Comparison of ENCODE assay signal across 8 cellular contexts in the genomic region with DNA sequence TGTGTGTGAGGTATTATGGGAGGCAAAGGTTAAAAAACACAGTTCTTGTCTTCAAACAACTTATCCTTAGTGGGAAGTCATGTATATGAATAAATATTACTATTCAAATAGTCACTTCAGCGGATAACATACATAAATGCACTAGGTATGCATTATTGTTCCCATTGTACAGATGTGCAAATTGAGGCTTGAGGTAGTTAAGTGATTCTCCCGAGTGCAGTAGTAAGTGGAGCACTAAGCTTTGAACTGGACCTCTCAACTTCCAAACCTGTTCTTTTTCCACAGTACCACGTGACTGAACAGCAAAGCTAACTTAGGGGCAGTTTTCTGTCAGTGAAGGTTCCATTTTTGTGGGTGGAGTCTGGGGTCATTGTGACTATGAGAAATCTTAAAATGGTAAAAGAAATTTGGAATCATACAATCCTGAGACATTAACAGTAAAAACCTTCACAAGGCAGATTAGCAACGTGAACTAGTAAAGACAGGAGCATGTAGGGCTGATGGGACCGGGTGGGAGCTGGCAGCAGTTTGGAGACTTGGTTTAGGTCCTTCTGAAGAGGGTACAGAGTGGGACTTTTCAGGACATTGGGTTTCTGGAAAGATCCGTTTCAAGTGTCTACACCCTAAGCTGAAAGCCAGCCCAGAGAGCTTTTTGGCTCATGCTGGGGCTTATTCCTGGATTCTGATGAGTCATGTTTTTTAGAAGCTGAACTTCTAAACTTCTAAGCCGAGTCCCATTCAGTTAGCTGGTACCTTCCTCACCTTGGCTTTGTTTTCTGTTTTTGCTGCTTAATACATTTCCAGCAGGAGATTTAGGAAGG.
A peak's percentile ranks its signal among the peaks of the same experiment; 100 is the strongest.
DNase-seq lines count a peak whose midpoint lies in the region; ATAC-seq and TF ChIP-seq lines count a peak whose summit lies in the region.

No MANE protein-coding gene starts in this region.

- peak overlapping the region; percentile 82 for H3K27ac Mint-ChIP-seq in activated naive CD4-positive, alpha-beta T cell treated with anti-CD3 and anti-CD28 coated beads for 36 hours
- peak overlapping the region; percentile 85 for H3K27ac Mint-ChIP-seq in activated T-helper 2 cell treated with anti-CD3 and anti-CD28 coated beads, Interferon-gamma antibody, Interleukin-2, Interleukin-4, amounts not matched to agents 10 μg/mL and 5 μg/mL and 100 μg/mL, durations not matched to agents 14 hours and 24 hours and 36 hours
- peak overlapping the region; percentile 33 for H3K27ac Mint-ChIP-seq in type B pancreatic cell

- H3K27me3 ChIP-seq in right cardiac atrium (ENCODE audit: control insufficient read depth, insufficient read depth): no peaks in the 10 kb centered on the region
- H3K27me3 ChIP-seq in Peyer's patch: no peaks in the 10 kb centered on the region

- CTCF ChIA-PET in activated naive CD4-positive, alpha-beta T cell treated with anti-CD3 and anti-CD28 coated beads for 36 hours (lab: Charles Lee): no interaction called here

- H3K4me1 Mint-ChIP-seq in activated naive CD4-positive, alpha-beta T cell treated with anti-CD3 and anti-CD28 coated beads for 36 hours (ENCODE audit: low read depth): peaks cover 73% of the 10 kb centered on the region
- H3K4me1 Mint-ChIP-seq in activated T-helper 2 cell treated with anti-CD3 and anti-CD28 coated beads, Interferon-gamma antibody, Interleukin-2, Interleukin-4, amounts not matched to agents 10 μg/mL and 5 μg/mL and 100 μg/mL, durations not matched to agents 14 hours and 24 hours and 36 hours (ENCODE audit: low read depth): peaks cover 60% of the 10 kb centered on the region
- peaks cover 13% of the 10 kb centered on the region for H3K4me1 Mint-ChIP-seq in type B pancreatic cell (ENCODE audit: unreplicated experiment)

- TF ChIP-seq CTCF in type B pancreatic cell (conservative IDR thresholded peaks at IDR 0.05) (no peak), Peyer's patch (IDR thresholded peaks at IDR 0.05) (no peak)

- H3K36me3 Mint-ChIP-seq in activated naive CD4-positive, alpha-beta T cell treated with anti-CD3 and anti-CD28 coated beads for 36 hours (ENCODE audit: low read depth): peaks cover 5% of the 10 kb centered on the region
- peaks cover 43% of the 10 kb centered on the region for H3K36me3 Mint-ChIP-seq in activated T-helper 2 cell treated with anti-CD3 and anti-CD28 coated beads, Interferon-gamma antibody, Interleukin-2, Interleukin-4, amounts not matched to agents 10 μg/mL and 5 μg/mL and 100 μg/mL, durations not matched to agents 14 hours and 24 hours and 36 hours (ENCODE audit: low read depth)
- no peaks in the 10 kb centered on the region for H3K36me3 Mint-ChIP-seq in type B pancreatic cell

- intact Hi-C loops in activated naive CD4-positive, alpha-beta T cell treated with anti-CD3 and anti-CD28 coated beads for 36 hours (cut with micrococcal nuclease): no loop called here
- intact Hi-C loops in activated T-helper 2 cell treated with anti-CD3 and anti-CD28 coated beads, Interferon-gamma antibody, Interleukin-2, Interleukin-4, amounts not matched to agents 10 μg/mL and 5 μg/mL and 100 μg/mL, durations not matched to agents 14 hours and 24 hours and 36 hours (cut with micrococcal nuclease): no loop called here
- intact Hi-C loops in right cardiac atrium (cut with DNase I): no loop called here

- no peaks in the 10 kb centered on the region for H3K9me3 Mint-ChIP-seq in activated naive CD4-positive, alpha-beta T cell treated with anti-CD3 and anti-CD28 coated beads for 36 hours
- no peaks in the 10 kb centered on the region for H3K9me3 Mint-ChIP-seq in activated T-helper 2 cell treated with anti-CD3 and anti-CD28 coated beads, Interferon-gamma antibody, Interleukin-2, Interleukin-4, amounts not matched to agents 10 μg/mL and 5 μg/mL and 100 μg/mL, durations not matched to agents 14 hours and 24 hours and 36 hours
- no peaks in the 10 kb centered on the region for H3K9me3 Mint-ChIP-seq in type B pancreatic cell

- peak; percentile 74 for ATAC-seq in right cardiac atrium
- ATAC-seq in HG02588 (IDR thresholded peaks at IDR 0.05; ENCODE audit: unreplicated experiment): no peak

- no peak overlapping the region for H3K4me3 Mint-ChIP-seq in activated naive CD4-positive, alpha-beta T cell treated with anti-CD3 and anti-CD28 coated beads for 36 hours
- no peak overlapping the region for H3K4me3 Mint-ChIP-seq in activated T-helper 2 cell treated with anti-CD3 and anti-CD28 coated beads, Interferon-gamma antibody, Interleukin-2, Interleukin-4, amounts not matched to agents 10 μg/mL and 5 μg/mL and 100 μg/mL, durations not matched to agents 14 hours and 24 hours and 36 hours (ENCODE audit: low read depth)
- no peak overlapping the region for H3K4me3 Mint-ChIP-seq in type B pancreatic cell

- H3K9me3 ChIP-seq in right cardiac atrium (ENCODE audit: control insufficient read depth, low read length) (no peaks in the 10 kb centered on the region), Peyer's patch (no peaks in the 10 kb centered on the region)

- TF ChIP-seq POLR2A in Peyer's patch (IDR thresholded peaks at IDR 0.05): no peak

- H3K4me1 ChIP-seq in right cardiac atrium (ENCODE audit: control insufficient read depth, insufficient read depth, low read length) (peaks cover 5% of the 10 kb centered on the region), Peyer's patch (peaks cover 0 to 22% (median 2%) of the 10 kb centered on the region in 4 donors)

- H3K27ac ChIP-seq in right cardiac atrium (ENCODE audit: low read length): no peak overlapping the region
- H3K27ac ChIP-seq in Peyer's patch: no peak overlapping the region

- DNase-seq in activated naive CD4-positive, alpha-beta T cell treated with anti-CD3 and anti-CD28 coated beads for 36 hours: peak; percentile 33
- DNase-seq in activated naive CD4-positive, alpha-beta T cell treated with anti-CD3 and anti-CD28 coated beads, Interleukin-2, amount 50 U/mL, for 16 hours: no peak
- no peak for DNase-seq in activated T-helper 2 cell treated with anti-CD3 and anti-CD28 coated beads, Interferon-gamma antibody, Interleukin-2, Interleukin-4, amounts not matched to agents 10 μg/mL and 5 μg/mL and 100 μg/mL, durations not matched to agents 14 hours and 24 hours and 36 hours (ENCODE audit: low spot score)
- DNase-seq in right cardiac atrium: peak in 2 of 3 donors; percentile 41 to 57
- no peak for DNase-seq in type B pancreatic cell (ENCODE audit: extremely low spot score, unreplicated experiment)
- no peak for DNase-seq in Peyer's patch
- DNase-seq in stimulated activated naive CD4-positive, alpha-beta T cell (lab: John Stamatoyannopoulos, UW): no peak

- no peaks in the 10 kb centered on the region for H3K36me3 ChIP-seq in Peyer's patch

- no peak overlapping the region for H3K4me3 ChIP-seq in right cardiac atrium (ENCODE audit: low read length)
- no peak overlapping the region for H3K4me3 ChIP-seq in Peyer's patch

- WGBS in right cardiac atrium: 60% methylated on average over 7 of the region's 7 CpGs

- H3K27me3 Mint-ChIP-seq in activated naive CD4-positive, alpha-beta T cell treated with anti-CD3 and anti-CD28 coated beads for 36 hours (ENCODE audit: low read depth): no peaks in the 10 kb centered on the region
- no peaks in the 10 kb centered on the region for H3K27me3 Mint-ChIP-seq in activated T-helper 2 cell treated with anti-CD3 and anti-CD28 coated beads, Interferon-gamma antibody, Interleukin-2, Interleukin-4, amounts not matched to agents 10 μg/mL and 5 μg/mL and 100 μg/mL, durations not matched to agents 14 hours and 24 hours and 36 hours (ENCODE audit: low read depth)
- no peaks in the 10 kb centered on the region for H3K27me3 Mint-ChIP-seq in type B pancreatic cell

Comparison
In these comparisons a context has a peak if more than half of its experiments do, and no peak if none do; other contexts are left out.
1. DNase-seq: peak in activated naive CD4-positive, alpha-beta T cell treated with anti-CD3 and anti-CD28 coated beads for 36 hours (single experiment) and right cardiac atrium (2 of 3); none in activated naive CD4-positive, alpha-beta T cell treated with anti-CD3 and anti-CD28 coated beads, Interleukin-2, amount 50 U/mL, for 16 hours (single experiment), activated T-helper 2 cell treated with anti-CD3 and anti-CD28 coated beads, Interferon-gamma antibody, Interleukin-2, Interleukin-4, amounts not matched to agents 10 μg/mL and 5 μg/mL and 100 μg/mL, durations not matched to agents 14 hours and 24 hours and 36 hours (single experiment), type B pancreatic cell (single experiment), Peyer's patch (0 of 3) and stimulated activated naive CD4-positive, alpha-beta T cell (0 of 6).
2. H3K27ac Mint-ChIP-seq: peak in every context shown above with its lines; median percentile 85 in activated T-helper 2 cell treated with anti-CD3 and anti-CD28 coated beads, Interferon-gamma antibody, Interleukin-2, Interleukin-4, amounts not matched to agents 10 μg/mL and 5 μg/mL and 100 μg/mL, durations not matched to agents 14 hours and 24 hours and 36 hours; 82 in activated naive CD4-positive, alpha-beta T cell treated with anti-CD3 and anti-CD28 coated beads for 36 hours; 33 in type B pancreatic cell.